ENCODE assay signal across 8 cellular contexts in the genomic region with DNA sequence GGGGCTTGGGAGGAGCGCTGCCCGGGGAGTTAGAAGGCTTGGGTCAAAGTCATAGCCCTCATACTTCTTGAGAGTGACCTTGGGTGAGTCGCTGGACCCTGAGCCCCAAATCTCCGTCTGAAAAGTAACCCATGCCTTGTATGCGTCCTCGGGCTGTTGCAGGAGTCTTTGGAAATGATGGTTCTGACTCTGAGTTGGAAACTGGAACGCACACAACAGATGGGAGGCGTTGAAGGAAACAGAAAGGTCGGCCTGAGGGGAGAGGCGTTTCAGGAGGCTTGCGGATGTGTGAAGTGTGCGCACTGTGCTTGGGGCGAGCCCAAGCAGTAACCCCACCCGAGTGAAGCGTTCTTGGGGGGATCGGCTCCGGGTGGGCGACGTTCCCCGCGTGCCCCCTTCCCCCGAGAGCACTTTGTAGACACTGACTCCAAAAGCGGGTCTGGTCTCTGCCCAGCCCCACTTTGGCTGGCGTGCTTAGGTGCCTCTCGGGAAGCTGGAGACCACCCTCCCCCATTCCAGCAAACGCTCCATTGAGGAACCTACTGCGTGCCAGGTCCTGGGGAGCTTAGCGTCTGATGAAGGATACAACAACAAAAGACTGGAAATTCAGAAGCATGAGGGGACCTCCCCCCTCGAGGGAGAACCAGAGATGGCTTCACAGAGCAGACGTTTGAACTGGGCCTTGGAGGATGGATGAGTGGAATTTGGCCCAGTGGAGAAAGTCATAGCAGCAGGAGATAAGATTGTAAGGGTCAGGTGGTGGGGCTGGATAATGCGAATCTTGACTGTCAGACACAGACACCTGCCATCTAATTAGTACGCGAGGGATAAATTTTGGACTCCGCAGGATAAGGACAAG. TPM values are rescaled to one million over a fixed set of nuclear protein-coding genes. Genes with fewer than 3 reads are reported as not detected.
DNase-seq lines count a peak whose midpoint lies in the region; ATAC-seq, FAIRE-seq and TF ChIP-seq lines count a peak whose summit lies in the region.

No MANE protein-coding gene starts in this region.

- DNase-seq in CD8-positive, alpha-beta memory T cell, result peak in 1 of 5 donors; percentile 28
- DNase-seq in LoVo (ENCODE audit: low spot score) (peak; percentile 25), bronchial epithelial cell (ENCODE audit: low read depth) (peak; percentile 42), HepG2 (ENCODE audit: low spot score) (no peak), thyroid gland (peak in 1 of 2 donors; percentile 25), H4 (ENCODE audit: low spot score) (no peak), GM19238 (ENCODE audit: insufficient read length, low spot score) (no peak)

- no peaks in the 10 kb centered on the region for H3K36me3 ChIP-seq in CD8-positive, alpha-beta memory T cell (ENCODE audit: insufficient read depth, low read length)
- H3K36me3 ChIP-seq in bronchial epithelial cell (ENCODE audit: control insufficient read depth, insufficient read depth, low read length) (peaks cover 1% of the 10 kb centered on the region), HepG2 (replicated peaks in 1 of 2; ENCODE audit: control insufficient read depth in 1 of 2, insufficient read depth in 2 of 2, low read length in 2 of 2) (no peaks in the 10 kb centered on the region), thyroid gland (no peaks in the 10 kb centered on the region)

- peak overlapping the region; percentile 80 for H2AFZ ChIP-seq in HepG2 (ENCODE audit: low read length)

- WGBS in HepG2 (ENCODE audit: low lambda C conversion rate), result 68% methylated on average over 32 of the region's 34 CpGs
- WGBS in thyroid gland, 2 donors, result 40 to 44% methylated on average over 31 to 33 of the region's 34 CpGs

- BruUV-seq in HepG2 (replicated peaks; lab: Mats Ljungman, UMichigan), result TSS peak; percentile 88

- peak overlapping the region; percentile 88 to 97 (median 90) for H3K4me3 Mint-ChIP-seq in CD8-positive, alpha-beta memory T cell

- in situ Hi-C loops in HepG2 (cut with HindIII; ENCODE audit: extremely low pct_ligation_motif_present, low pct_unique_long_range_greater_than_20kb), result loop anchor here (5.0 to 25.0 kb wide), 4 partner anchors 167 to 450 kb away; a partner anchor contains a TSS

- H3K4me1 Mint-ChIP-seq in CD8-positive, alpha-beta memory T cell, result peaks cover 23 to 39% (median 33%) of the 10 kb centered on the region in 3 donors

- intact Hi-C loops in HepG2 (cut with micrococcal nuclease; ENCODE audit: unreplicated experiment) (loop anchor here (2.0 to 5.0 kb wide), 3 partner anchors 118 to 418 kb away; a partner anchor contains a TSS), thyroid gland (cut with DNase I) (loop anchor here (5.0 kb wide), 1 partner anchor 423 kb away; no protein-coding TSS in a partner anchor)

- H3K36me3 Mint-ChIP-seq in CD8-positive, alpha-beta memory T cell, result peaks cover 0 to 8% (median 0%) of the 10 kb centered on the region in 3 donors

- TF ChIP-seq CTCF in bronchial epithelial cell (IDR thresholded peaks at IDR 0.05; ENCODE audit: insufficient read depth, low read length, severe bottlenecking) (no peak), HepG2 (CRISPR knock-in tag; IDR thresholded peaks at IDR 0.05) (no peak), thyroid gland (IDR thresholded peaks at IDR 0.05) (no peak)

- H3K4me2 ChIP-seq in HepG2 (ENCODE audit: low read depth, low read length), result peak overlapping the region; percentile 95

- peak overlapping the region; percentile 64 for H3K27ac ChIP-seq in CD8-positive, alpha-beta memory T cell (ENCODE audit: low read depth, low read length)
- H3K27ac ChIP-seq in HepG2 (ENCODE audit: extremely low read length, insufficient read depth, low read length) (peak overlapping the region; percentile 72), thyroid gland (peak overlapping the region; percentile 74 to 94 (median 84))

- ATAC-seq in HepG2 (peak; percentile 10), HG02852 (IDR thresholded peaks at IDR 0.05; ENCODE audit: unreplicated experiment) (no peak)

- FAIRE-seq in bronchial epithelial cell (lab: Jason Lieb, UNC), result no peak
- no peak for FAIRE-seq in HepG2 (lab: Jason Lieb, UNC)

- CTCF ChIA-PET in CD8-positive, alpha-beta memory T cell (lab: Charles Lee), result interaction anchor here (0.7 to 1.3 kb wide), 2 partner anchors 9 to 10 kb away, joined by 3 to 6 read pairs; no protein-coding TSS in a partner anchor
- CTCF ChIA-PET in HepG2 (lab: Yijun Ruan, JAX; ENCODE audit: low intra/inter-chr PET ratio, low total read pairs), result interaction anchor here (1.3 kb wide), 1 partner anchor 9 kb away, joined by 5 read pairs; no protein-coding TSS in a partner anchor

- H3K27ac Mint-ChIP-seq in CD8-positive, alpha-beta memory T cell, result peak overlapping the region; percentile 91 to 95 (median 94)

- TF ChIP-seq RAD21 in HepG2 (CRISPR knock-in tag; IDR thresholded peaks at IDR 0.05), result no peak

- H3K9me3 Mint-ChIP-seq in CD8-positive, alpha-beta memory T cell, result no peaks in the 10 kb centered on the region

- no peak for TF ChIP-seq EP300 in HepG2 (IDR thresholded peaks at IDR 0.05; ENCODE audit: low read depth in 2 of 2, low read length in 2 of 2)
- TF ChIP-seq EP300 in HepG2 (CRISPR knock-in tag; IDR thresholded peaks at IDR 0.05; ENCODE audit: borderline replicate concordance), result no peak

- H3K27me3 ChIP-seq in CD8-positive, alpha-beta memory T cell (ENCODE audit: insufficient read depth, low read length, poor library complexity, severe bottlenecking), result no peaks in the 10 kb centered on the region
- H3K27me3 ChIP-seq in bronchial epithelial cell (ENCODE audit: control insufficient read depth, insufficient read depth, low read length), result no peaks in the 10 kb centered on the region
- H3K27me3 ChIP-seq in HepG2 (ENCODE audit: control insufficient read depth in 1 of 2, insufficient read depth in 2 of 2, low read length in 2 of 2), result no peaks in the 10 kb centered on the region; a peak in 1 of 5 replicates
- no peaks in the 10 kb centered on the region for H3K27me3 ChIP-seq in thyroid gland

- H3K27me3 Mint-ChIP-seq in CD8-positive, alpha-beta memory T cell, result peaks cover 0 to 5% of the 10 kb centered on the region in 2 donors

- TF ChIP-seq POLR2A in HepG2 (IDR thresholded peaks at IDR 0.05; ENCODE audit: insufficient read depth in 1 of 2, low read depth in 2 of 2, low read length in 2 of 2) (no peak), thyroid gland (IDR thresholded peaks at IDR 0.05) (no peak)

- H3K9ac ChIP-seq in HepG2 (ENCODE audit: insufficient read depth, low read depth, low read length), result peak overlapping the region; percentile 84

- H3K9me3 ChIP-seq in CD8-positive, alpha-beta memory T cell (ENCODE audit: low read length), result no peaks in the 10 kb centered on the region
- H3K9me3 ChIP-seq in HepG2 (ENCODE audit: low read length) (no peaks in the 10 kb centered on the region), thyroid gland (no peaks in the 10 kb centered on the region)

- peak overlapping the region; percentile 76 for H3K4me3 ChIP-seq in CD8-positive, alpha-beta memory T cell (ENCODE audit: low read length)
- H3K4me3 ChIP-seq in bronchial epithelial cell (ENCODE audit: low read depth, low read length) (peak overlapping the region; percentile 82), HepG2 (replicated peaks in 1 of 3; ENCODE audit: insufficient read depth in 1 of 3, low read depth in 2 of 3, low read length in 3 of 3) (peak overlapping the region; percentile 77 to 94 (median 90)), thyroid gland (replicated peaks in 1 of 3) (peak overlapping the region; percentile 91 to 96 (median 94))

- peaks cover 22% of the 10 kb centered on the region for H3K79me2 ChIP-seq in HepG2 (ENCODE audit: insufficient read depth, low read length)

- no peaks in the 10 kb centered on the region for H4K20me1 ChIP-seq in HepG2 (ENCODE audit: insufficient read depth, low read length)

- POLR2A ChIA-PET in CD8-positive, alpha-beta memory T cell (lab: Charles Lee), result no interaction called here
- POLR2A ChIA-PET in HepG2 (lab: Yijun Ruan, JAX), result interaction anchor here (1.0 kb wide), 1 partner anchor 143 kb away, joined by 3 read pairs; no protein-coding TSS in a partner anchor

- peaks cover 24% of the 10 kb centered on the region for H3K4me1 ChIP-seq in CD8-positive, alpha-beta memory T cell (ENCODE audit: insufficient read depth, low read length)
- H3K4me1 ChIP-seq in HepG2 (ENCODE audit: insufficient read depth, low read length) (peaks cover 64% of the 10 kb centered on the region), thyroid gland (peaks cover 17 to 19% of the 10 kb centered on the region in 2 donors)

TF ChIP-seq in HepG2, 621 proteins besides CTCF, POLR2A, EP300 and RAD21 (continues in another document):
- TF ChIP-seq NFRKB (IDR thresholded peaks at IDR 0.05) (no peak), PCBP1 (IDR thresholded peaks at IDR 0.05; ENCODE audit: borderline replicate concordance, low read depth, low read length) (0 out of 2 replicates have a peak, but pooled peaks have one; percentile 8), ZNF672 (CRISPR knock-in tag; IDR thresholded peaks at IDR 0.05) (no peak)

RNA-seq across cellular contexts. Expression of a gene that starts 0.9 kb away (rescaled TPM):
- 10 to 100 TPM; 38.5 to 39.8 TPM for total RNA-seq in CD8-positive, alpha-beta memory T cell
- polyA plus RNA-seq in CD8-positive, alpha-beta memory T cell, result 12.9 TPM
- total RNA-seq in bronchial epithelial cell (63.7 and 99.2 TPM in 2 replicates), HepG2 (2016; rRNA removed; fragmentation: Illumina TruSeq; extraction: Trizol) (37.7 and 40.7 TPM in 2 replicates), thyroid gland (10 to 100 TPM; 28.9 to 34.6 (median 31.6) TPM)
- 39.8 and 41.5 TPM in 2 replicates for total RNA-seq in HepG2 (2016; cell fraction: cytosol; rRNA removed; fragmentation: Illumina TruSeq; extraction: Trizol; ENCODE audit: low read depth)
- total RNA-seq in HepG2 (2016; cell fraction: insoluble cytoplasmic fraction; rRNA removed; fragmentation: Illumina TruSeq; extraction: Trizol), result 35.8 and 36.3 TPM in 2 replicates
- 69.7 and 71.8 TPM in 2 replicates for total RNA-seq in HepG2 (2016; cell fraction: membrane; rRNA removed; fragmentation: Illumina TruSeq; extraction: Trizol)
- 20.0 and 24.7 TPM in 2 replicates for total RNA-seq in HepG2 (2016; cell fraction: nucleus; rRNA removed; fragmentation: Illumina TruSeq; extraction: Trizol)
- polyA plus RNA-seq in HepG2 (2011; rRNA removed), result 14.6 and 15.4 TPM in 2 replicates
- polyA plus RNA-seq in HepG2 (2011; cell fraction: cytosol; rRNA removed), result 8.9 and 11.5 TPM in 2 replicates
- polyA plus RNA-seq in HepG2 (2011; cell fraction: nucleus; rRNA removed), result 11.8 and 14.7 TPM in 2 replicates
- 6.0 and 8.4 TPM in 2 replicates for polyA plus RNA-seq in HepG2 (2012)
- polyA plus RNA-seq in HepG2 (2016; cell fraction: cytosol; fragmentation: Illumina TruSeq; extraction: Trizol; ENCODE audit: low read depth), result 44.8 and 48.9 TPM in 2 replicates
- polyA plus RNA-seq in HepG2 (2016; cell fraction: insoluble cytoplasmic fraction; fragmentation: Illumina TruSeq; extraction: Trizol; ENCODE audit: low read depth), result 19.9 and 21.9 TPM in 2 replicates
- 48.0 and 51.0 TPM in 2 replicates for polyA plus RNA-seq in HepG2 (2016; cell fraction: membrane; fragmentation: Illumina TruSeq; extraction: Trizol; ENCODE audit: low read depth)
- 17.6 and 20.1 TPM in 2 replicates for polyA plus RNA-seq in HepG2 (2016; cell fraction: nucleus; fragmentation: Illumina TruSeq; extraction: Trizol; ENCODE audit: insufficient read depth, low read depth)
- polyA minus RNA-seq in HepG2 (2011; rRNA and poly(A)+ RNA removed; ENCODE audit: low replicate concordance), result 41.7 and 51.3 TPM in 2 replicates
- 17.5 and 18.0 TPM in 2 replicates for polyA minus RNA-seq in HepG2 (2011; cell fraction: cytosol; rRNA and poly(A)+ RNA removed)
- 40.2 and 47.6 TPM in 2 replicates for polyA minus RNA-seq in HepG2 (2011; cell fraction: nucleus; rRNA and poly(A)+ RNA removed)
- total RNA-seq in H4 (2014; rRNA removed; shearing (Covaris generic)), result 26.3 and 38.4 TPM in 2 replicates

Comparison
In these comparisons a context has a peak if more than half of its experiments do, and no peak if none do; other contexts are left out.
1. DNase-seq: peak in LoVo (single experiment) and bronchial epithelial cell (single experiment); none in HepG2 (single experiment), H4 (single experiment) and GM19238 (single experiment).
2. Peak in every context shown above with its lines, with median percentiles within 50 percentile points of each other: H3K27ac ChIP-seq and H3K4me3 ChIP-seq.